Comparison of ENCODE assay signal across 8 cellular contexts in genomic region chr13:91375119-91375729, GRCh38. TPM values are rescaled to one million over a fixed set of nuclear protein-coding genes. Genes with fewer than 3 reads are reported as not detected.
DNase-seq lines count a peak whose midpoint lies in the region; ATAC-seq, FAIRE-seq and TF ChIP-seq lines count a peak whose summit lies in the region.

No MANE protein-coding gene starts in this region.

- H3K9me3 ChIP-seq in WERI-Rb-1 (ENCODE audit: severe bottlenecking) (no peaks in the 10 kb centered on the region), lung (ENCODE audit: control insufficient read depth in 2 of 2, insufficient read depth in 1 of 2, low read length in 1 of 2) (no peaks in the 10 kb centered on the region), small intestine (ENCODE audit: control insufficient read depth, low read depth) (no peaks in the 10 kb centered on the region)

- H3K4me1 ChIP-seq in lung (ENCODE audit: control insufficient read depth in 2 of 2, insufficient read depth in 2 of 2, low read length in 2 of 2) (no peaks in the 10 kb centered on the region), small intestine (ENCODE audit: control insufficient read depth in 2 of 2, insufficient read depth in 1 of 2, low read depth in 1 of 2, low read length in 1 of 2) (no peaks in the 10 kb centered on the region)

- no peak for FAIRE-seq in small intestine (lab: Jason Lieb, UNC)

- H3K4me3 ChIP-seq in WERI-Rb-1 (ENCODE audit: low read depth, low read length) = no peak overlapping the region
- no peak overlapping the region for H3K4me3 ChIP-seq in lung
- H3K4me3 ChIP-seq in small intestine (ENCODE audit: low read depth in 1 of 2, low read length in 2 of 2) = no peak overlapping the region

- no peaks in the 10 kb centered on the region for H3K27me3 ChIP-seq in WERI-Rb-1 (ENCODE audit: insufficient read depth, low read depth, severe bottlenecking)
- no peaks in the 10 kb centered on the region for H3K27me3 ChIP-seq in lung (ENCODE audit: control insufficient read depth, insufficient read depth)
- no peaks in the 10 kb centered on the region for H3K27me3 ChIP-seq in small intestine (ENCODE audit: control insufficient read depth in 2 of 2, insufficient read depth in 2 of 2, low read length in 2 of 2)

- DNase-seq in SHP77 (lab: John Stamatoyannopoulos, UW) (peak; percentile 14 to 29), SHP77 treated with DMSO at 0.1 percent for 48 hours (lab: John Stamatoyannopoulos, UW) (no peak), WERI-Rb-1 (no peak), lung (ENCODE audit: low spot score) (no peak), NCI-H2081 treated with DMSO at 0.1 percent for 48 hours (lab: John Stamatoyannopoulos, UW) (no peak), small intestine (no peak)

- H3K27ac ChIP-seq in WERI-Rb-1 (no peak overlapping the region), lung (ENCODE audit: low read depth in 1 of 2, low read length in 1 of 2) (no peak overlapping the region), small intestine (ENCODE audit: low read depth in 1 of 2, low read length in 1 of 2) (no peak overlapping the region)

- 83 to 84% methylated on average over 4 of the region's 4 CpGs for WGBS in lung, 2 donors
- 70 to 83% (median 75%) methylated on average over 4 of the region's 4 CpGs for WGBS in small intestine, 3 donors

- H3K36me3 ChIP-seq in WERI-Rb-1 = no peaks in the 10 kb centered on the region
- no peaks in the 10 kb centered on the region for H3K36me3 ChIP-seq in lung (ENCODE audit: control insufficient read depth in 2 of 2, insufficient read depth in 2 of 2, low read length in 2 of 2)
- H3K36me3 ChIP-seq in small intestine (ENCODE audit: control insufficient read depth in 2 of 2, insufficient read depth in 2 of 2, low read length in 2 of 2) = no peaks in the 10 kb centered on the region

- ATAC-seq in GM21381 (IDR thresholded peaks at IDR 0.05; ENCODE audit: unreplicated experiment) (peak; percentile 97), HG03460 (IDR thresholded peaks at IDR 0.05; ENCODE audit: unreplicated experiment) (peak; percentile 98), lung (ENCODE audit: insufficient read depth, low FRiP score) (peak; percentile 79)

- TF ChIP-seq CTCF in WERI-Rb-1 (IDR thresholded peaks at IDR 0.05; ENCODE audit: low read depth, low read length) (peak; percentile 83), lung (IDR thresholded peaks at IDR 0.05; ENCODE audit: control extremely low read depth, extremely low read depth) (no peak)

RNA-seq across cellular contexts. Expression of gene GPC5, which starts 23.2 kb away (rescaled TPM):
- 10 to 100 TPM in 1 of 2 donors, 1 to 10 TPM in 1; 8.1 to 37.3 TPM for total RNA-seq in lung
- polyA plus RNA-seq in lung (under 1 TPM; 0.55 to 0.77 TPM), small intestine (under 1 TPM in 1 of 3 donors, not detected in 2; 0.18 TPM)

RNA-seq across cellular contexts. Expression of gene MIR17HG, which starts 27.7 kb away (rescaled TPM):
- 1 to 10 TPM; 5.7 to 8.6 TPM for total RNA-seq in lung
- polyA plus RNA-seq in lung (1 to 10 TPM in 1 of 2 donors, under 1 TPM in 1; 0.60 to 8.8 TPM), small intestine (1 to 10 TPM in 2 of 3 donors, under 1 TPM in 1; 0.67 to 2.2 (median 1.4) TPM)

Comparison
In these comparisons a context has a peak if more than half of its experiments do, and no peak if none do; other contexts are left out.
1. DNase-seq: peak in SHP77 (2 of 2); none in SHP77 treated with DMSO at 0.1 percent for 48 hours (single experiment), WERI-Rb-1 (single experiment), lung (single experiment), NCI-H2081 treated with DMSO at 0.1 percent for 48 hours (single experiment) and small intestine (single experiment).
2. Peak in every context shown above with its lines, with median percentiles within 50 percentile points of each other: ATAC-seq.